16 cellular contexts compared by ENCODE assay signal in the genomic region with DNA sequence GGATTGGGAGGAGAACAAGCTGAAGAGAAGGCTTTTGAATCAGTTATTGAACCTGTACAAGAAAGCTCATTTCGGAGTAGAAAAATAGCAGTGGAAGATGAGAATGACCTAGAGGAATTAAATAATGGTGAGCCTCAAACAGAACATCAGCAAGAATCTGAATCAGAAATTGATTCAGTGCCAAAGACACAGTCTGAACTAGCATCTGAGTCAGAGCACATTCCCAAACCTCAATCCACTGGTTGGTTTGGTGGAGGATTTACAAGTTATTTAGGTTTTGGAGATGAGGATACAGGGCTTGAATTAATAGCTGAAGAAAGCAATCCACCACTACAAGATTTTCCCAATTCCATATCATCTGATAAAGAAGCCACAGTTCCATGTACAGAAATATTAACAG. TPM values are rescaled to one million over a fixed set of nuclear protein-coding genes. Genes with fewer than 3 reads are reported as not detected.
A peak's percentile ranks its signal among the peaks of the same experiment; 100 is the strongest.
DNase-seq lines count a peak whose midpoint lies in the region; ATAC-seq and TF ChIP-seq lines count a peak whose summit lies in the region.
"Had no signal": no experiment of that assay in that cellular context is flagged by ENCODE, and none has a peak within 500 bp of the region (broad histone marks: within the 10 kb centered on the region; RNA-seq: fewer than 3 reads in every experiment).

No MANE protein-coding gene starts in this region.

- in situ Hi-C loops in IMR-90 (cut with MboI; ENCODE audit: low sequenced_read_pairs): no loop called here

- H2BK5ac ChIP-seq in IMR-90 (ENCODE audit: low read depth, low read length, poor library complexity, severe bottlenecking): no peak overlapping the region

- CTCF ChIA-PET in IMR-90 (lab: Yijun Ruan, JAX): interaction anchor here (0.7 kb wide), 1 partner anchor 9 kb away, joined by 3 read pairs; no protein-coding TSS in a partner anchor

- H3K36me3 ChIP-seq in IMR-90 (ENCODE audit: control insufficient read depth, insufficient read depth, low read length): no peaks in the 10 kb centered on the region
- H3K36me3 ChIP-seq: sigmoid colon, SJSA1 had no signal

- no peaks in the 10 kb centered on the region for H4K20me1 ChIP-seq in IMR-90 (ENCODE audit: insufficient read depth, low read length)

- H3K36me3 Mint-ChIP-seq in endothelial cell (ENCODE audit: low read depth, unreplicated experiment): no peaks in the 10 kb centered on the region

- H2BK20ac ChIP-seq in IMR-90 (ENCODE audit: low read depth, low read length): no peak overlapping the region

- no peak overlapping the region; the same call in 1 of the 2 replicates for H3K18ac ChIP-seq in IMR-90 (ENCODE audit: low read depth, low read length)

- POLR2A ChIA-PET in IMR-90 (lab: Charles Lee; ENCODE audit: unreplicated experiment): interaction anchor here (1.0 kb wide), 1 partner anchor 18 kb away, joined by 3 read pairs; no protein-coding TSS in a partner anchor

- no peaks in the 10 kb centered on the region for H3K4me1 Mint-ChIP-seq in endothelial cell (ENCODE audit: unreplicated experiment)
- H3K4me1 Mint-ChIP-seq: naive thymus-derived CD8-positive, alpha-beta T cell had no signal

- no peak overlapping the region for H2AK5ac ChIP-seq in IMR-90 (ENCODE audit: low read depth, low read length)

- H2AFZ ChIP-seq in IMR-90 (replicated peaks; ENCODE audit: low read length, poor library complexity): no peak overlapping the region

- H3K4me2 ChIP-seq in IMR-90 (ENCODE audit: low read depth, low read length): peak overlapping the region; percentile 78; the same call in 1 of the 2 replicates

- intact Hi-C loops in IMR-90 (cut with micrococcal nuclease): loop anchor here (2.0 kb wide), 1 partner anchor 14 kb away; a partner anchor contains a TSS

- dilution Hi-C loops in IMR-90 (cut with HindIII; ENCODE audit: low sequenced_read_pairs, unreplicated experiment): no loop called here

- H2BK120ac ChIP-seq in IMR-90 (ENCODE audit: low read depth, low read length): no peak overlapping the region

- no peak overlapping the region for H4K5ac ChIP-seq in IMR-90 (ENCODE audit: low read depth, low read length)

- H2BK15ac ChIP-seq in IMR-90 (ENCODE audit: low read depth, low read length): no peak overlapping the region

- DNase-seq in AG20443 (ENCODE audit: low spot score) (peak; percentile 83), IMR-90 (peak; percentile 93), cardiac fibroblast (ENCODE audit: low read depth in 2 of 2) (peak; percentile 79 to 92), kidney glomerular epithelial cell (lab: John Stamatoyannopoulos, UW) (peak; percentile 42), endothelial cell (ENCODE audit: low spot score) (no peak), hypothalamus (lab: John Stamatoyannopoulos, UW) (no peak)
- DNase-seq: activated naive CD4-positive, alpha-beta T cell treated with anti-CD3 and anti-CD28 coated beads, Interleukin-2, amount 50 U/mL, for 16 hours; KG1; naive thymus-derived CD8-positive, alpha-beta T cell; NCI-H187; sigmoid colon; stomach had no signal

- H4K8ac ChIP-seq in IMR-90 (ENCODE audit: low read depth in 2 of 2, low read length in 2 of 2): 0 out of 4 replicates have a peak overlapping the region, but pooled peaks of 1 of the 2 experiments have one; percentile 41

- H3K4me3 ChIP-seq in IMR-90 (ENCODE audit: insufficient read depth, low read depth, low read length): no peak overlapping the region
- H3K4me3 ChIP-seq in cardiac fibroblast (replicated peaks in 1 of 2; ENCODE audit: low read depth in 2 of 2, low read length in 2 of 2): no peak overlapping the region
- H3K4me3 ChIP-seq: sigmoid colon, SJSA1, stomach had no signal

- H3K56ac ChIP-seq in IMR-90 (ENCODE audit: extremely low read depth, insufficient read depth, low read length): no peak overlapping the region

- TF ChIP-seq POLR2A in IMR-90 (IDR thresholded peaks at IDR 0.05; ENCODE audit: low read depth, low read length): no peak

- H3K14ac ChIP-seq in IMR-90 (replicated peaks; ENCODE audit: low read depth, low read length): no peak overlapping the region

- BruUV-seq in IMR-90 (replicated peaks; lab: Mats Ljungman, UMichigan): no TSS peak

- no peak overlapping the region for H3K9ac ChIP-seq in IMR-90 (ENCODE audit: low read depth, low read length)

- no peak overlapping the region for H3K27ac Mint-ChIP-seq in endothelial cell (ENCODE audit: unreplicated experiment)
- H3K27ac Mint-ChIP-seq: naive thymus-derived CD8-positive, alpha-beta T cell had no signal

- H3K27me3 Mint-ChIP-seq in endothelial cell (ENCODE audit: unreplicated experiment): no peaks in the 10 kb centered on the region

- no peaks in the 10 kb centered on the region; the same call in 1 of the 2 replicates for H3K4me1 ChIP-seq in IMR-90 (ENCODE audit: control insufficient read depth, insufficient read depth, low read length)
- H3K4me1 ChIP-seq: sigmoid colon, SJSA1, stomach had no signal

- no peak for TF ChIP-seq RAD21 in IMR-90 (IDR thresholded peaks at IDR 0.05; ENCODE audit: low read length)

- no peaks in the 10 kb centered on the region; the same call in 1 of the 2 replicates for H3K27me3 ChIP-seq in IMR-90 (ENCODE audit: control insufficient read depth, insufficient read depth, low read length)
- H3K27me3 ChIP-seq: sigmoid colon, SJSA1, stomach had no signal

- no peak overlapping the region for H4K91ac ChIP-seq in IMR-90 (ENCODE audit: insufficient read depth, low read depth, low read length)

- H3K27ac ChIP-seq in IMR-90 (ENCODE audit: insufficient read depth, low read length): no peak overlapping the region
- H3K27ac ChIP-seq: sigmoid colon, SJSA1, stomach had no signal

- no peaks in the 10 kb centered on the region for H3K79me1 ChIP-seq in IMR-90 (ENCODE audit: low read depth in 1 of 2, low read length in 2 of 2)

- no CpG with 5 or more reads among the region's 1 CpG for WGBS in IMR-90 (ENCODE audit: extremely low coverage in 2 of 2, insufficient read length in 1 of 2), 2 experiments

- TF ChIP-seq CTCF in IMR-90 (conservative IDR thresholded peaks at IDR 0.05; ENCODE audit: low read depth, low read length) (no peak), cardiac fibroblast (IDR thresholded peaks at IDR 0.05; ENCODE audit: low read depth, low read length) (no peak), endothelial cell (IDR thresholded peaks at IDR 0.05; ENCODE audit: unreplicated experiment) (no peak)

- no peak overlapping the region for H3K4ac ChIP-seq in IMR-90 (ENCODE audit: low read depth, low read length)

- no peak overlapping the region for H2AK9ac ChIP-seq in IMR-90 (replicated peaks; ENCODE audit: low read depth, low read length, poor library complexity)

- no peaks in the 10 kb centered on the region for H3K9me3 Mint-ChIP-seq in endothelial cell (ENCODE audit: unreplicated experiment)

- ATAC-seq in IMR-90 (ENCODE audit: low read depth) (peak; percentile 96), HG02885 (IDR thresholded peaks at IDR 0.05; ENCODE audit: poor library complexity, unreplicated experiment) (no peak), GM19035 (IDR thresholded peaks at IDR 0.05; ENCODE audit: unreplicated experiment) (no peak)
- ATAC-seq: left lobe of liver; naive thymus-derived CD8-positive, alpha-beta T cell had no signal

- no peak overlapping the region for H3K23ac ChIP-seq in IMR-90 (ENCODE audit: low read depth, low read length)

- H3K9me1 ChIP-seq in IMR-90 (ENCODE audit: insufficient read depth, low read length): no peaks in the 10 kb centered on the region; the same call in 1 of the 2 replicates

- peaks cover 1% of the 10 kb centered on the region; the same call in 1 of the 2 replicates for H3K9me3 ChIP-seq in IMR-90 (ENCODE audit: control insufficient read depth, insufficient read depth, low read length)
- H3K9me3 ChIP-seq: sigmoid colon, SJSA1, stomach had no signal

- H3K4me3 Mint-ChIP-seq in endothelial cell (ENCODE audit: unreplicated experiment): no peak overlapping the region
- H3K4me3 Mint-ChIP-seq: naive thymus-derived CD8-positive, alpha-beta T cell had no signal

TF ChIP-seq in IMR-90, 13 proteins besides CTCF, POLR2A, EP300 and RAD21:
- TF ChIP-seq FOS (IDR thresholded peaks at IDR 0.05; ENCODE audit: low read depth, low read length) (no peak), RFX5 (IDR thresholded peaks at IDR 0.05; ENCODE audit: low read depth, low read length) (no peak)

RNA-seq across cellular contexts. Expression of a gene that starts 13.5 kb away (rescaled TPM):
- total RNA-seq in IMR-90 (2012; rRNA removed) (3.9 and 7.8 TPM in 2 replicates), endothelial cell (ENCODE audit: unreplicated experiment) (19.8 TPM)
- 6.8 and 7.0 TPM in 2 replicates for polyA plus RNA-seq in IMR-90 (2012; rRNA removed)
- 1.3 and 1.6 TPM in 2 replicates for polyA plus RNA-seq in IMR-90 (2012; cell fraction: cytosol; rRNA removed)
- 2.6 and 14.8 TPM in 2 replicates for polyA plus RNA-seq in IMR-90 (2012; cell fraction: nucleus; rRNA removed; ENCODE audit: low replicate concordance)

Comparison
In these comparisons a context has a peak if more than half of its experiments do, and no peak if none do; other contexts are left out.
1. DNase-seq: peak in AG20443 (single experiment), IMR-90 (single experiment), cardiac fibroblast (2 of 2) and kidney glomerular epithelial cell (single experiment); none in endothelial cell (single experiment) and hypothalamus (0 of 51).